1 cellular context compared by ENCODE assay signal in genomic region chr6:41072836-41073202, GRCh38.
TF ChIP-seq lines count a peak whose summit lies in the region.

Gene NFYA, plus strand, starts transcription at chr6:41072974. Its CDS starts 6,116 bp downstream, at chr6:41079090.

TF ChIP-seq in GM12878, 131 proteins besides CTCF, POLR2A, EP300 and RAD21 (continued from another document):
- 0 out of 2 replicates have a peak, but pooled peaks have one; percentile 42 for TF ChIP-seq CREB1 (IDR thresholded peaks at IDR 0.05; ENCODE audit: low read depth)
- TF ChIP-seq PKNOX1 (IDR thresholded peaks at IDR 0.05) = peak; percentile 52; the same call in 1 of the 2 replicates
- peak; percentile 92 for TF ChIP-seq MLLT1 (IDR thresholded peaks at IDR 0.05)
- peak; percentile 85 for TF ChIP-seq RFX5 (IDR thresholded peaks at IDR 0.05; ENCODE audit: low read depth, low read length)
- no peak for TF ChIP-seq PAX5 (IDR thresholded peaks at IDR 0.05; ENCODE audit: borderline replicate concordance, low read depth, low read length)
- 0 out of 2 replicates have a peak, but pooled peaks have one; percentile 14 for TF ChIP-seq MAX (IDR thresholded peaks at IDR 0.05; ENCODE audit: low read depth, low read length)
- peak; percentile 28; the same call in 1 of the 2 replicates for TF ChIP-seq HCFC1 (IDR thresholded peaks at IDR 0.05; ENCODE audit: low read length)
- no peak for TF ChIP-seq KLF5 (IDR thresholded peaks at IDR 0.05; ENCODE audit: partially characterized antibody)
- TF ChIP-seq NR2F1 (conservative IDR thresholded peaks at IDR 0.05) = no peak
- TF ChIP-seq FOS (IDR thresholded peaks at IDR 0.05; ENCODE audit: borderline replicate concordance, extremely low read depth, insufficient read length) = peak; percentile 53
- peak in 1 of 2 experiments; percentile 34; a peak in 1 of 3 replicates for TF ChIP-seq EGR1 (IDR thresholded peaks at IDR 0.05; ENCODE audit: borderline replicate concordance in 1 of 2, low read depth in 2 of 2, low read length in 2 of 2)
- peak; percentile 33; the same call in 1 of the 2 replicates for TF ChIP-seq NFYA (IDR thresholded peaks at IDR 0.05; ENCODE audit: borderline replicate concordance, low read depth, low read length)
- no peak for TF ChIP-seq ZZZ3 (IDR thresholded peaks at IDR 0.05; ENCODE audit: control insufficient read depth, insufficient read length, low read depth)
